Comparison of ENCODE assay signal across 12 cellular contexts in genomic region chr6:163705923-163706322, GRCh38.
DNase-seq lines count a peak whose midpoint lies in the region; ATAC-seq and TF ChIP-seq lines count a peak whose summit lies in the region.
"Had no signal": no experiment of that assay in that cellular context is flagged by ENCODE, and none has a peak within 500 bp of the region (broad histone marks: within the 10 kb centered on the region; RNA-seq: fewer than 3 reads in every experiment).

No MANE protein-coding gene starts in this region.

- no peaks in the 10 kb centered on the region for H4K20me1 ChIP-seq in osteoblast (ENCODE audit: insufficient read depth, low read length)

- H3K4me3 Mint-ChIP-seq in osteocyte (ENCODE audit: unreplicated experiment): no peak overlapping the region

- H3K27me3 ChIP-seq in osteoblast (ENCODE audit: insufficient read depth, low read length) (no peaks in the 10 kb centered on the region), tibial nerve (no peaks in the 10 kb centered on the region)

- no peaks in the 10 kb centered on the region for H3K9me3 Mint-ChIP-seq in osteocyte (ENCODE audit: unreplicated experiment)

- DNase-seq in osteocyte (ENCODE audit: extremely low spot score, unreplicated experiment) (peak; percentile 27), epidermal melanocyte (ENCODE audit: insufficient read length, low spot score) (no peak), osteoblast (ENCODE audit: insufficient read length, low spot score, missing footprints) (no peak), tibial nerve (ENCODE audit: low spot score in 2 of 2) (no peak), NCI-H748 (lab: John Stamatoyannopoulos, UW; ENCODE audit: unreplicated experiment) (no peak)
- DNase-seq: activated naive CD4-positive, alpha-beta T cell treated with anti-CD3 and anti-CD28 coated beads, Interleukin-2, amount 50 U/mL, for 16 hours; GM23248; OCI-M1; WERI-Rb-1 had no signal

- TF ChIP-seq CTCF in osteocyte (IDR thresholded peaks at IDR 0.05): no peak
- no peak for TF ChIP-seq CTCF in osteoblast (IDR thresholded peaks at IDR 0.05; ENCODE audit: extremely low read depth, low read depth, low read length)
- TF ChIP-seq CTCF in tibial nerve (IDR thresholded peaks at IDR 0.05): no peak

- H3K4me1 Mint-ChIP-seq in osteocyte (ENCODE audit: unreplicated experiment): no peaks in the 10 kb centered on the region

- ATAC-seq in GM19025 (IDR thresholded peaks at IDR 0.05; ENCODE audit: low read depth, unreplicated experiment) (peak; percentile 42), HG02588 (IDR thresholded peaks at IDR 0.05; ENCODE audit: unreplicated experiment) (peak; percentile 56), HG03439 (IDR thresholded peaks at IDR 0.05; ENCODE audit: unreplicated experiment) (peak; percentile 50)

- H3K79me2 ChIP-seq in osteoblast (ENCODE audit: insufficient read depth, low read length): no peaks in the 10 kb centered on the region

- H3K9me3 ChIP-seq in osteoblast (ENCODE audit: low read depth, low read length) (no peaks in the 10 kb centered on the region), tibial nerve (no peaks in the 10 kb centered on the region)

- H3K36me3 ChIP-seq in osteoblast (ENCODE audit: insufficient read depth, low read length) (no peaks in the 10 kb centered on the region), tibial nerve (no peaks in the 10 kb centered on the region)
- H3K36me3 ChIP-seq: WERI-Rb-1 had no signal

- H3K36me3 Mint-ChIP-seq in osteocyte (ENCODE audit: unreplicated experiment): no peaks in the 10 kb centered on the region

- TF ChIP-seq POLR2A in tibial nerve (IDR thresholded peaks at IDR 0.05): no peak

- H3K27me3 Mint-ChIP-seq in osteocyte (ENCODE audit: unreplicated experiment): peaks cover 3% of the 10 kb centered on the region

- H3K27ac ChIP-seq in osteoblast (ENCODE audit: low read depth, low read length): no peak overlapping the region
- no peak overlapping the region for H3K27ac ChIP-seq in tibial nerve
- H3K27ac ChIP-seq: GM23248, WERI-Rb-1 had no signal

- no peak overlapping the region for H2AFZ ChIP-seq in osteoblast (ENCODE audit: low read length)
- H2AFZ ChIP-seq: GM23248 had no signal

- H3K27ac Mint-ChIP-seq in osteocyte (ENCODE audit: unreplicated experiment): no peak overlapping the region

- 86% methylated on average over 9 of the region's 9 CpGs for WGBS in tibial nerve, 2 donors

- H3K4me2 ChIP-seq in osteoblast (ENCODE audit: insufficient read depth, low read length): no peak overlapping the region

- no peak for TF ChIP-seq EP300 in tibial nerve (IDR thresholded peaks at IDR 0.05)

- no peak overlapping the region for H3K4me3 ChIP-seq in osteoblast (ENCODE audit: insufficient read depth, low read length)
- H3K4me3 ChIP-seq in tibial nerve: no peak overlapping the region
- H3K4me3 ChIP-seq: GM23248 had no signal

- no peaks in the 10 kb centered on the region for H3K4me1 ChIP-seq in osteoblast (ENCODE audit: insufficient read depth, low read length)
- H3K4me1 ChIP-seq in tibial nerve: peaks cover 2 to 40% (median 30%) of the 10 kb centered on the region in 4 donors
